19 cellular contexts compared by ENCODE assay signal in the genomic region with DNA sequence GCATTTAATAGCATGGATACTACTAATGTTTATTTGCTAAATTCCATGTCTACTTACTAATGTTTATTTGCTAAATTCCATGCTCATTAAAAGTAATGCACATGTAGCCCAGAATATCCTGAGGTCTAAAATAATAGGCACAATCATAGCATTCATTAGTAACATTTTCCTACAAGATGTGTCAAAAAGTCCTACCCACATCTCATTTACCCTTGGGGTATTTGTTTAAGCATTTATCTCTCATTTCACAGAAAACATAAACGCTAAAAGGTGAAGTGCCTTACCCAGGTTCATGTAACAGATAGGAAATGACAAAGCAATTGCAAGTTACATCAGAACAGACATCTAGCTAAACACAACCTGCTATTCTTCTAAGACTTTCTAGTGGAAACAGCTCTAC.
"Had no signal": no experiment of that assay in that cellular context is flagged by ENCODE, and none has a peak within 500 bp of the region (broad histone marks: within the 10 kb centered on the region; RNA-seq: fewer than 3 reads in every experiment).

No MANE protein-coding gene starts in this region.

- H3K36me3 Mint-ChIP-seq: activated naive CD4-positive, alpha-beta T cell treated with anti-CD3 and anti-CD28 coated beads, Interleukin-2, amount 50 U/mL, for 72 hours; brain; neural progenitor cell had no signal

- H3K27me3 ChIP-seq: esophagus muscularis mucosa, neural progenitor cell, suprapubic skin, upper lobe of left lung had no signal

- H3K4me3 ChIP-seq: esophagus muscularis mucosa, lower lobe of right lung, neural progenitor cell, suprapubic skin, upper lobe of left lung had no signal

- H3K27ac Mint-ChIP-seq: activated naive CD4-positive, alpha-beta T cell treated with anti-CD3 and anti-CD28 coated beads, Interleukin-2, amount 50 U/mL, for 72 hours; brain; neural progenitor cell had no signal

- H3K4me3 Mint-ChIP-seq: activated T-cell treated with anti-CD3 and anti-CD28 coated beads, Interleukin-2, amount 50 U/mL, for 4 hours; brain; neural progenitor cell had no signal

- H3K27ac ChIP-seq: esophagus muscularis mucosa, lower lobe of right lung, neural progenitor cell, parathyroid adenoma, suprapubic skin, upper lobe of left lung had no signal

- H3K27me3 Mint-ChIP-seq: brain had no signal

- H3K9me3 Mint-ChIP-seq: activated T-cell treated with anti-CD3 and anti-CD28 coated beads, Interleukin-2, amount 50 U/mL, for 4 hours; brain; neural progenitor cell had no signal

- H3K4me1 ChIP-seq: esophagus muscularis mucosa, lower lobe of right lung, neural progenitor cell, parathyroid adenoma, suprapubic skin, upper lobe of left lung had no signal

- DNase-seq: activated effector memory CD4-positive, alpha-beta T cell treated with anti-CD3 and anti-CD28 coated beads, Interleukin-2, amount 50 U/mL, for 16 hours; activated T-cell treated with anti-CD3 and anti-CD28 coated beads, Interleukin-2, amount 50 U/mL, for 4 hours; amniotic stem cell; cerebellar nuclear complex; dermis blood vessel endothelial cell; hypothalamus; left cardiac atrium; lower lobe of right lung; midbrain; stimulated activated CD4-positive, alpha-beta T cell treated with anti-CD3 and anti-CD28 coated beads, Interleukin-4, amount 100 ng/mL, for 1 hour; stimulated activated CD8-positive, alpha-beta memory T cell treated with anti-CD3 and anti-CD28 coated beads, Interleukin-4, amount 100 ng/mL, for 48 hours; stimulated activated naive CD8-positive, alpha-beta T cell treated with anti-CD3 and anti-CD28 coated beads, Interleukin-15, Interleukin-2, amounts not matched to agents 100 U/mL and 50 U/mL, for 24 hours; upper lobe of left lung had no signal

- H3K36me3 ChIP-seq: esophagus muscularis mucosa, lower lobe of right lung, neural progenitor cell, suprapubic skin, upper lobe of left lung had no signal

- H3K9me3 ChIP-seq: esophagus muscularis mucosa, lower lobe of right lung, suprapubic skin, upper lobe of left lung had no signal
